Comparison of ENCODE assay signal across 24 cellular contexts in the genomic region with DNA sequence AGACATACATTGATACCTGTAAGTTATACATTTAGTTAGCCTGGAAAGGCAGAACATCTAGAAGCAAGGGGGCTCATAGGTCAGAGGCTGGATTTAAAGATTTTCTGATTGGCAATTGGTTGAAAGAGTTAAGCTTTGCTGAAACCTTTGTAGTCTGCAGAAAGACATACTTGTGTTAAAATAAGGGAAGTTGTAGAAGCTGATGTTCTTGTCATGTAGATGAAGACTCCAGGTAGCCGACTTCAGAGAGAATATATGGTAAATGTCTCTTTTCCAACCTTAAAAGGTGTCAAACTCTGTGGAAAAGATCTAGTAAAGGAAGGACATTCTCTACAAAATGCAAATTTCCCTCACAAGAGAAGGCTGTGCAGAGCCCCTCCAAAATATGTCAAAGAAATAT.
"Had no signal": no experiment of that assay in that cellular context is flagged by ENCODE, and none has a peak within 500 bp of the region (broad histone marks: within the 10 kb centered on the region; RNA-seq: fewer than 3 reads in every experiment).

No MANE protein-coding gene starts in this region.

- H3K4me3 ChIP-seq: MG63, SJSA1, SK-N-MC had no signal

- ATAC-seq: HepG2 had no signal

- H3K9me3 ChIP-seq: SJSA1 had no signal

- H3K27ac ChIP-seq: SJSA1, SK-N-MC had no signal

- H3K36me3 ChIP-seq: MG63, SJSA1 had no signal

- H3K4me1 ChIP-seq: SJSA1 had no signal

- DNase-seq: IMR-90, Karpas-422, KG1, MG63, NCI-H1092, NCI-H1105 treated with DMSO at 0.1 percent for 48 hours, NCI-H1417 treated with DMSO at 0.1 percent for 48 hours, NCI-H146, NCI-H187, NCI-H2029, NCI-H2081 treated with DMSO at 0.1 percent for 48 hours, NCI-H2171, NCI-H226, NCI-H446, NCI-H510A, NCI-H524 treated with DMSO at 0.1 percent for 48 hours, NCI-H69, NCI-H774, Right ventricle myocardium superior, RPMI8226, SIG-M5 had no signal
